Comparison of ENCODE assay signal across 8 cellular contexts in the genomic region with DNA sequence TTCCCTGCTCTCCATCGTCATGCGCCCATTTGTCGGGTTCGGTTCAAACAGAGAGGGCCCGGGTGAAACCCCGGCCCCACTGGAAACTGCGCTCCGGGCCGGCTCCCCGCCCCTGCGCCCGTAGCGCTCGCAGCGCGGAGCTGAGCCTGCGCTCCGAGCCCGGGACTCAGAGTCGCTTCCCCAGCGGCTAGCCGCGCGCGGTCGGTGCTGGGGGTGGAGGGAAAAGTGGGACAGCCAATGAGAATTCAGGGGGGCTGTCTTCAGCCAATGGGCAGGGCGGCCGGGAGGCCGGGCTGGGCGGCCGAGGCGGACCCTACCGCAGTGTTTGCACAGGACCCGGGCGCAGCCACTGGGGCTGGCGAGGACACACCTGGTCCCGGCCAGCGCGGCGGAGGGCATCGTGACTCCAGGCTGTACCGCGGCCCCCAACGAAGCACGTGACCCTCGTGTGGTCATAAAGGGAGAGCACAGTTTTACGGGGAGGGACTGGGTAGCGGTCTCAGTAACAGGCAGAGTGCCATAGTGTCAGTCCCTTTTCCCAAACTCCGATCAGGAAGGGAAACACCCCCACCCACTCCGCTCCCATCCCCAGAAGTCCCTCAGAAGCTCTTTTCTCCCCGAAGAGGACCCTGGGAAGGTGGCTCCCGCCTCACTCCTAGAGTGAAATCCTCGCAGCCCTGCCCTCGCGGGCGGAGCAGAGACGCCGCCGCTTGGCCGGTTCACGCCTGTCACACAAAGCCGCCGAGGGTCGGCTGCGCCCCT. TPM values are rescaled to one million over a fixed set of nuclear protein-coding genes. Genes with fewer than 3 reads are reported as not detected.
A peak's percentile ranks its signal among the peaks of the same experiment; 100 is the strongest.
DNase-seq lines count a peak whose midpoint lies in the region; ATAC-seq lines count a peak whose summit lies in the region.

A gene (minus strand): TSS at position 174 of the 762 bp plus-strand sequence. CDS start 153 bp downstream, at position 21.

- H3K4ac ChIP-seq in mesenchymal stem cell (ENCODE audit: low read depth in 1 of 2, low read length in 2 of 2): peak within 1 kb of the TSS; percentile 72 to 82

- peak within 1 kb of the TSS; percentile 95 for H4K91ac ChIP-seq in mesenchymal stem cell (ENCODE audit: low read length)

- H2AFZ ChIP-seq in mesenchymal stem cell (ENCODE audit: low read depth, low read length): peak within 1 kb of the TSS; percentile 48

- H3K27me3 ChIP-seq in mesenchymal stem cell (ENCODE audit: control insufficient read depth in 1 of 2, insufficient read depth in 1 of 2, low read length in 2 of 2): no peaks in the 10 kb centered on the region

- H3K27ac ChIP-seq in mesenchymal stem cell (ENCODE audit: low read length, poor library complexity, severe bottlenecking): peak within 1 kb of the TSS; percentile 92

- peak within 1 kb of the TSS; percentile 98 for H3K9ac ChIP-seq in mesenchymal stem cell (ENCODE audit: low read length)

- H2BK120ac ChIP-seq in mesenchymal stem cell (ENCODE audit: low read depth, low read length): peak within 1 kb of the TSS; percentile 75

- H2AK5ac ChIP-seq in mesenchymal stem cell (ENCODE audit: low read length, severe bottlenecking): no peak within 1 kb of the TSS

- peaks cover 4 to 13% of the 10 kb centered on the region in 2 experiments for H3K36me3 ChIP-seq in mesenchymal stem cell (ENCODE audit: control insufficient read depth in 1 of 2, insufficient read depth in 2 of 2, low read depth in 1 of 2, low read length in 2 of 2)

- H3K79me1 ChIP-seq in mesenchymal stem cell (replicated peaks; ENCODE audit: low read length, poor library complexity, severe bottlenecking): peaks cover 9% of the 10 kb centered on the region

- H2BK15ac ChIP-seq in mesenchymal stem cell (ENCODE audit: low read depth, poor library complexity, severe bottlenecking): peak within 1 kb of the TSS; percentile 82

- H3K23ac ChIP-seq in mesenchymal stem cell (ENCODE audit: low read length in 2 of 2): peak within 1 kb of the TSS; percentile 16 to 25

- peak within 1 kb of the TSS; percentile 94 for H2BK5ac ChIP-seq in mesenchymal stem cell (ENCODE audit: low read depth, low read length, poor library complexity, severe bottlenecking)

- peak within 1 kb of the TSS; percentile 72 for H4K8ac ChIP-seq in mesenchymal stem cell (ENCODE audit: low read length)

- peak within 1 kb of the TSS; percentile 98 for H3K4me2 ChIP-seq in mesenchymal stem cell (ENCODE audit: low read length, poor library complexity, severe bottlenecking)

- peaks cover 27% of the 10 kb centered on the region for H3K4me1 ChIP-seq in mesenchymal stem cell (ENCODE audit: control insufficient read depth, insufficient read depth, low read depth, low read length)

- H3K9me3 ChIP-seq in mesenchymal stem cell (ENCODE audit: control insufficient read depth, low read length): no peaks in the 10 kb centered on the region

- H3K4me3 ChIP-seq in mesenchymal stem cell (ENCODE audit: insufficient read depth in 1 of 2, low read depth in 1 of 2, low read length in 2 of 2): peak within 1 kb of the TSS; percentile 80 to 89

- peak within 1 kb of the TSS in 1 of 2 experiments; percentile 73 for H2BK12ac ChIP-seq in mesenchymal stem cell (ENCODE audit: low read length in 2 of 2)

- peak within 1 kb of the TSS; percentile 87 to 99 for H3K18ac ChIP-seq in mesenchymal stem cell (ENCODE audit: low read depth in 1 of 2, low read length in 2 of 2)

- WGBS in mesenchymal stem cell: under 1% methylated on average over 36 of the region's 65 CpGs

- peak; percentile 78 for DNase-seq in CMK (ENCODE audit: low read depth)
- peak; percentile 92 for DNase-seq in NCI-H82 (lab: John Stamatoyannopoulos, UW)
- peak; percentile 39 to 41 for DNase-seq in activated CD8-positive, alpha-beta memory T cell treated with anti-CD3 and anti-CD28 coated beads for 4 hours (ENCODE audit: low read depth in 2 of 2)
- DNase-seq in effector CD8-positive, alpha-beta T cell (lab: John Stamatoyannopoulos, UW): peak; percentile 29
- DNase-seq in mesenchymal stem cell: peak; percentile 93
- DNase-seq in stimulated activated CD8-positive, alpha-beta memory T cell treated with anti-CD3 and anti-CD28 coated beads, Interleukin-12 subunit alpha, Interleukin-12 subunit beta, amount 100 ng/mL, for 24 hours (ENCODE audit: extremely low read depth): peak; percentile 52

- peak within 1 kb of the TSS in 1 of 2 experiments; percentile 93 for H3K14ac ChIP-seq in mesenchymal stem cell (ENCODE audit: low read length in 2 of 2)

- ATAC-seq in GM19452 (IDR thresholded peaks at IDR 0.05; ENCODE audit: unreplicated experiment): peak; percentile 84
- peak; percentile 86 for ATAC-seq in HG03571 (IDR thresholded peaks at IDR 0.05; ENCODE audit: unreplicated experiment)

RNA-seq across cellular contexts. Expression of the gene that starts here (rescaled TPM):
- polyA plus RNA-seq in mesenchymal stem cell (2013, experiment 1 of 2): 4.3 TPM
- polyA plus RNA-seq in mesenchymal stem cell (2013, experiment 2 of 2): 3.7 TPM

Comparison
In these comparisons a context has a peak if more than half of its experiments do, and no peak if none do; other contexts are left out.
1. Peak in every context shown above with its lines: DNase-seq, ATAC-seq, H3K4me3 ChIP-seq and H3K27ac ChIP-seq.
2. DNase-seq: peak in every context shown above with its lines; median percentile 93 in mesenchymal stem cell; 92 in NCI-H82; 78 in CMK; 52 in stimulated activated CD8-positive, alpha-beta memory T cell treated with anti-CD3 and anti-CD28 coated beads, Interleukin-12 subunit alpha, Interleukin-12 subunit beta, amount 100 ng/mL, for 24 hours; 40 in activated CD8-positive, alpha-beta memory T cell treated with anti-CD3 and anti-CD28 coated beads for 4 hours; 29 in effector CD8-positive, alpha-beta T cell.